In genomic region chr18:34329840-34330239, GRCh38 we compare ENCODE assay signal across 1 cellular context.
TF ChIP-seq lines count a peak whose summit lies in the region.

No MANE protein-coding gene starts in this region.

TF ChIP-seq in SK-N-SH treated with all-trans-retinoic acid at 6 μM for 48 hours, 23 proteins besides CTCF, POLR2A, EP300 and RAD21 (continued from another document):
- no peak for TF ChIP-seq PPARA (CRISPR knock-in tag; IDR thresholded peaks at IDR 0.05; ENCODE audit: borderline replicate concordance)
- TF ChIP-seq ZNF70 (CRISPR knock-in tag; IDR thresholded peaks at IDR 0.05): no peak
- TF ChIP-seq ISL1 (CRISPR knock-in tag; IDR thresholded peaks at IDR 0.05): no peak
- no peak for TF ChIP-seq ARNTL (CRISPR knock-in tag; IDR thresholded peaks at IDR 0.05; ENCODE audit: borderline replicate concordance, low read depth)
- no peak for TF ChIP-seq CREB5 (CRISPR knock-in tag; IDR thresholded peaks at IDR 0.05; ENCODE audit: low read depth)
- no peak for TF ChIP-seq ESRRG (CRISPR knock-in tag; IDR thresholded peaks at IDR 0.05)
- no peak for TF ChIP-seq CSRNP3 (CRISPR knock-in tag; IDR thresholded peaks at IDR 0.05)
- no peak for TF ChIP-seq PATZ1 (CRISPR knock-in tag; IDR thresholded peaks at IDR 0.05; ENCODE audit: borderline replicate concordance)
- no peak for TF ChIP-seq TSHZ2 (CRISPR knock-in tag; IDR thresholded peaks at IDR 0.05)
- TF ChIP-seq BACH2 (CRISPR knock-in tag; IDR thresholded peaks at IDR 0.05; ENCODE audit: borderline replicate concordance): no peak
- no peak for TF ChIP-seq TCF4 (CRISPR knock-in tag; IDR thresholded peaks at IDR 0.05; ENCODE audit: borderline replicate concordance)
